Comparison of ENCODE assay signal across 13 cellular contexts in genomic region chr1:154384650-154385557, GRCh38. TPM values are rescaled to one million over a fixed set of nuclear protein-coding genes. Genes with fewer than 3 reads are reported as not detected.
DNase-seq lines count a peak whose midpoint lies in the region; ATAC-seq and TF ChIP-seq lines count a peak whose summit lies in the region.
"Had no signal": no experiment of that assay in that cellular context is flagged by ENCODE, and none has a peak within 500 bp of the region (broad histone marks: within the 10 kb centered on the region; RNA-seq: fewer than 3 reads in every experiment).

No MANE protein-coding gene starts in this region.

- H3K27ac Mint-ChIP-seq in CD14-positive monocyte (peak overlapping the region in 6 of 7 donors; percentile 56 to 91 (median 78)), GM23338 (no peak overlapping the region)
- peak overlapping the region; percentile 96 for H3K27ac Mint-ChIP-seq in activated CD8-positive, alpha-beta T cell treated with anti-CD3 and anti-CD28 coated beads for 36 hours

- TF ChIP-seq CTCF in CD14-positive monocyte (IDR thresholded peaks at IDR 0.05) (no peak), GM23338 (conservative IDR thresholded peaks at IDR 0.05; ENCODE audit: low read depth in 2 of 2) (no peak), liver (IDR thresholded peaks at IDR 0.05; ENCODE audit: low read depth, low read length, missing input control) (no peak)
- TF ChIP-seq CTCF in activated CD8-positive, alpha-beta T cell treated with anti-CD3 and anti-CD28 coated beads for 36 hours (IDR thresholded peaks at IDR 0.05): no peak

- no peak overlapping the region for H3K9ac ChIP-seq in liver (ENCODE audit: low read depth in 1 of 2, low read length in 2 of 2)

- peak overlapping the region; percentile 72 for H2AFZ ChIP-seq in GM23338

- no peak overlapping the region for H3K4me2 ChIP-seq in GM23338

- H4K20me1 ChIP-seq in GM23338 (replicated peaks; ENCODE audit: insufficient read depth): no peaks in the 10 kb centered on the region

- TF ChIP-seq RAD21 in liver (IDR thresholded peaks at IDR 0.05): no peak

- H3K27me3 Mint-ChIP-seq in CD14-positive monocyte (ENCODE audit: low read depth in 3 of 3) (peaks cover 1 to 3% (median 2%) of the 10 kb centered on the region in 3 donors), GM23338 (ENCODE audit: insufficient read depth, low read depth, poor library complexity) (peaks cover 4% of the 10 kb centered on the region)
- H3K27me3 Mint-ChIP-seq in activated CD8-positive, alpha-beta T cell treated with anti-CD3 and anti-CD28 coated beads for 36 hours: no peaks in the 10 kb centered on the region

- H3K4me1 Mint-ChIP-seq in CD14-positive monocyte (peaks cover 28% of the 10 kb centered on the region), GM23338 (no peaks in the 10 kb centered on the region)
- peaks cover 41% of the 10 kb centered on the region for H3K4me1 Mint-ChIP-seq in activated CD8-positive, alpha-beta T cell treated with anti-CD3 and anti-CD28 coated beads for 36 hours (ENCODE audit: low read depth)

- H3K36me3 Mint-ChIP-seq in CD14-positive monocyte (no peaks in the 10 kb centered on the region), GM23338 (ENCODE audit: low read depth) (no peaks in the 10 kb centered on the region)
- no peaks in the 10 kb centered on the region for H3K36me3 Mint-ChIP-seq in activated CD8-positive, alpha-beta T cell treated with anti-CD3 and anti-CD28 coated beads for 36 hours (ENCODE audit: low read depth)

- CTCF ChIA-PET in activated CD8-positive, alpha-beta T cell treated with anti-CD3 and anti-CD28 coated beads for 36 hours (lab: Charles Lee): interaction anchor here (0.6 to 1.7 kb wide), 5 partner anchors 10 to 57 kb away, joined by 3 to 7 read pairs (median 5); no protein-coding TSS in a partner anchor

- ATAC-seq in GM23338 (no peak), GM19455 (IDR thresholded peaks at IDR 0.05; ENCODE audit: unreplicated experiment) (no peak)
- no peak for ATAC-seq in activated CD8-positive, alpha-beta T cell treated with anti-CD3 and anti-CD28 coated beads for 36 hours
- ATAC-seq: HCT116 had no signal

- H3K9me3 ChIP-seq in liver (ENCODE audit: control insufficient read depth in 4 of 4, low read length in 3 of 4): no peaks in the 10 kb centered on the region
- H3K9me3 ChIP-seq: Caco-2, right atrium auricular region had no signal

- no peak for DNase-seq in CD14-positive monocyte (ENCODE audit: low spot score)
- no peak for DNase-seq in GM23338 (ENCODE audit: low spot score)
- no peak for DNase-seq in activated CD8-positive, alpha-beta T cell treated with anti-CD3 and anti-CD28 coated beads for 36 hours
- DNase-seq in inferior parietal cortex (ENCODE audit: extremely low spot score): no peak
- DNase-seq in LoVo (ENCODE audit: low spot score): no peak
- no peak for DNase-seq in NCI-H146 treated with DMSO at 0.1 percent for 48 hours (lab: John Stamatoyannopoulos, UW; ENCODE audit: unreplicated experiment)
- DNase-seq: dermis blood vessel endothelial cell, NCI-H2171 had no signal

- no peaks in the 10 kb centered on the region for H3K9me3 Mint-ChIP-seq in CD14-positive monocyte
- no peaks in the 10 kb centered on the region for H3K9me3 Mint-ChIP-seq in GM23338
- peaks cover 2% of the 10 kb centered on the region for H3K9me3 Mint-ChIP-seq in activated CD8-positive, alpha-beta T cell treated with anti-CD3 and anti-CD28 coated beads for 36 hours

- H3K4me1 ChIP-seq in GM23338 (ENCODE audit: insufficient read depth) (no peaks in the 10 kb centered on the region), liver (ENCODE audit: control insufficient read depth in 4 of 4, insufficient read depth in 4 of 4, low read length in 3 of 4) (peaks cover 0 to 9% (median 3%) of the 10 kb centered on the region in 4 donors)
- H3K4me1 ChIP-seq: right atrium auricular region had no signal

- H3K27ac ChIP-seq in GM23338 (ENCODE audit: low read depth) (no peak overlapping the region), liver (ENCODE audit: low read depth in 1 of 2, low read length in 2 of 2) (no peak overlapping the region)
- H3K27ac ChIP-seq: right atrium auricular region had no signal

- H3K27me3 ChIP-seq in GM23338 (ENCODE audit: insufficient read depth): no peaks in the 10 kb centered on the region
- no peaks in the 10 kb centered on the region for H3K27me3 ChIP-seq in liver (ENCODE audit: control insufficient read depth in 4 of 4, insufficient read depth in 4 of 4, low read length in 3 of 4)
- H3K27me3 ChIP-seq: right atrium auricular region had no signal

- H3K79me2 ChIP-seq in GM23338 (replicated peaks; ENCODE audit: insufficient read depth): no peaks in the 10 kb centered on the region

- H3K4me3 ChIP-seq in GM23338: no peak overlapping the region
- H3K4me3 ChIP-seq in liver (ENCODE audit: low read depth in 1 of 3, low read length in 3 of 3): no peak overlapping the region
- H3K4me3 ChIP-seq: right atrium auricular region had no signal

- intact Hi-C loops in CD14-positive monocyte (cut with micrococcal nuclease): no loop called here
- intact Hi-C loops in activated CD8-positive, alpha-beta T cell treated with anti-CD3 and anti-CD28 coated beads for 36 hours (cut with micrococcal nuclease): no loop called here

- WGBS in liver: 74% methylated on average over 8 of the region's 8 CpGs

- no peaks in the 10 kb centered on the region for H3F3A ChIP-seq in GM23338 (replicated peaks; ENCODE audit: low read depth)

- no peaks in the 10 kb centered on the region for H3K9me2 ChIP-seq in GM23338 (ENCODE audit: insufficient read depth)

- POLR2A ChIA-PET in activated CD8-positive, alpha-beta T cell treated with anti-CD3 and anti-CD28 coated beads for 36 hours (lab: Charles Lee): interaction anchor here (1.0 to 2.6 kb wide), 3 partner anchors 19 to 54 kb away, joined by 3 to 15 read pairs (median 6); no protein-coding TSS in a partner anchor

- H3K4me3 Mint-ChIP-seq in CD14-positive monocyte (peak overlapping the region in 1 of 2 donors; percentile 90), GM23338 (no peak overlapping the region)
- peak overlapping the region; percentile 55 for H3K4me3 Mint-ChIP-seq in activated CD8-positive, alpha-beta T cell treated with anti-CD3 and anti-CD28 coated beads for 36 hours

- H3K36me3 ChIP-seq in GM23338 (ENCODE audit: insufficient read depth) (no peaks in the 10 kb centered on the region), liver (ENCODE audit: control insufficient read depth in 4 of 4, insufficient read depth in 3 of 4, low read depth in 1 of 4, low read length in 3 of 4) (no peaks in the 10 kb centered on the region)
- H3K36me3 ChIP-seq: right atrium auricular region had no signal

TF ChIP-seq in GM23338, 12 proteins besides CTCF, POLR2A, EP300 and RAD21 (continues in another document):
- peak; percentile 54 for TF ChIP-seq JUNB (IDR thresholded peaks at IDR 0.05; ENCODE audit: unreplicated experiment)

TF ChIP-seq in liver, 16 proteins besides CTCF, POLR2A, EP300 and RAD21:
- no peak for TF ChIP-seq HNF4A (conservative IDR thresholded peaks at IDR 0.05)
- TF ChIP-seq RXRA (IDR thresholded peaks at IDR 0.05): peak; percentile 11 to 21
- peak; percentile 7 for TF ChIP-seq FOXA2 (IDR thresholded peaks at IDR 0.05)
- TF ChIP-seq ATF3 (IDR thresholded peaks at IDR 0.05): no peak

RNA-seq across cellular contexts. Expression of gene IL6R, which starts 20.2 kb away (rescaled TPM):
- polyA plus RNA-seq in CD14-positive monocyte (10 to 100 TPM; 56.4 to 81.7 TPM), GM23338 (2016; fragmentation: Nextera tagmentation; extraction: Ambion mirVana) (1.0 and 1.2 TPM in 2 replicates), liver (10 to 100 TPM; 18.8 to 23.6 TPM)
- 3.2 and 13.8 TPM in 2 replicates for total RNA-seq in GM23338 (2014; rRNA removed; shearing (Covaris generic))
- 1 to 10 TPM; 2.2 to 2.5 TPM for total RNA-seq in activated CD8-positive, alpha-beta T cell treated with anti-CD3 and anti-CD28 coated beads for 36 hours
- 10 to 100 TPM; 47.0 to 67.6 TPM for total RNA-seq in liver

RNA-seq across cellular contexts. Expression of gene ATP8B2, which starts 59.6 kb away (rescaled TPM):
- polyA plus RNA-seq in CD14-positive monocyte: under 1 TPM; 0.46 to 0.98 TPM
- 92.9 and 112 TPM in 2 replicates for total RNA-seq in GM23338 (2014; rRNA removed; shearing (Covaris generic))
- polyA plus RNA-seq in GM23338 (2016; fragmentation: Nextera tagmentation; extraction: Ambion mirVana): 8.8 and 11.0 TPM in 2 replicates
- 10 to 100 TPM; 52.2 to 54.7 TPM for total RNA-seq in activated CD8-positive, alpha-beta T cell treated with anti-CD3 and anti-CD28 coated beads for 36 hours
- 10 to 100 TPM in 1 of 2 donors, 1 to 10 TPM in 1; 6.1 to 16.2 TPM for total RNA-seq in liver
- 1 to 10 TPM in 1 of 2 donors, under 1 TPM in 1; 0.75 to 4.5 TPM for polyA plus RNA-seq in liver
